In the genomic region with DNA sequence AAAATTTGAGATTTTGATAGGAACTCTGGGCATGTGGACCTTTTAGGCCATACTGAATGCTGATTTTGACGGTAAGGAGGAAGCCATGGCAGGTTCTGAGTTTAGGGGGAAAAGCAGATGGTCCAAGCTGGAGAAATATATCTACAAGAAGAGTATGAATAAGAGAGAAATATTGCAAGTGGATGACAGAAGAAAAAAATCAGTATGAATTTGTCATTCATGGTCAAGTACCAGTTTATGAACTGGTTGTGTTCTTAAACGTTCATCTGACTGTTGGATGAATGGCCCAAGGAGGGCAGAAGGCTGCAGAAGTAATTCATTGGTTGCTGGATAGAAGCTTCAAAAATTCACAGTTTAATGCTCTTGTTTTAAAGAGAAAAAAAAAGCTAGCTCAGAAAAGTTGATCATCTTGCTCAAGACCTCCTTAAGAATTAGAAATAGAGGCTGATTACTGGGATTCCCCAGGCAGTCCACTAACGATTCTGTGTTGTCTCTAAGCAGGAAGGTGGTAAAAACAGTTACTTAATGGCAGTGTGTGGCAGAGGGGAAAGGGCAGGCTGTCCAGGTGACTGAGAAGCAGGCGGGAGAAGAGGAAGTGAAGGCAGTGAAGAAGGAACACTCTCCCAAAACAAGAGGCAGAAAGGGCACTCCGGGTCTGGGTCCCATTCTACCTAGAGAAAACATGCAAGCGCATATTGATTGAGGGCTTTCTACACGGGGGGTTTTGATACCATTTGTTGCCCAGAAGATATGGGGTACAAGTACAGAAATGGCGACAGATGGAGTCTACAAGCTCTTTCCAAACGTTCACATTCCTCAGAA, we compare ENCODE assay signal across 13 cellular contexts. TPM values are rescaled to one million over a fixed set of nuclear protein-coding genes. Genes with fewer than 3 reads are reported as not detected.
A peak's percentile ranks its signal among the peaks of the same experiment; 100 is the strongest.
DNase-seq lines count a peak whose midpoint lies in the region; ATAC-seq and TF ChIP-seq lines count a peak whose summit lies in the region.
"Had no signal": no experiment of that assay in that cellular context is flagged by ENCODE, and none has a peak within 500 bp of the region (broad histone marks: within the 10 kb centered on the region; RNA-seq: fewer than 3 reads in every experiment).

No MANE protein-coding gene starts in this region.

- no peak for TF ChIP-seq CTCF in nephron progenitor cell (IDR thresholded peaks at IDR 0.05)

- no peaks in the 10 kb centered on the region for H3K36me3 Mint-ChIP-seq in activated CD4-positive, alpha-beta T cell treated with anti-CD3 and anti-CD28 coated beads, Interleukin-2, amount 10 ng/mL, durations not matched to agents 24 days and 14 days (ENCODE audit: low read depth)
- H3K36me3 Mint-ChIP-seq in activated T-helper 17 cell treated with anti-CD3 and anti-CD28 coated beads, Interleukin-2, amount 50 U/mL, for 72 hours (ENCODE audit: low read depth) = peaks cover 6% of the 10 kb centered on the region
- peaks cover 10% of the 10 kb centered on the region for H3K36me3 Mint-ChIP-seq in nephron progenitor cell (ENCODE audit: low read depth)

- DNase-seq in activated CD4-positive, alpha-beta T cell treated with anti-CD3 and anti-CD28 coated beads, Interleukin-2, amount 10 ng/mL, durations not matched to agents 24 days and 14 days = no peak
- no peak for DNase-seq in activated CD4-positive, alpha-beta T cell treated with anti-CD3 and anti-CD28 coated beads, Interleukin-2, amount 50 U/mL, for 1 hour
- no peak for DNase-seq in nephron progenitor cell
- DNase-seq in HuH-7.5 (ENCODE audit: low spot score) = no peak
- DNase-seq: endodermal cell, midbrain, NCI-H1092 treated with DMSO at 0.1 percent for 48 hours, NCI-H524, tibial artery had no signal

- H3K9me3 Mint-ChIP-seq in activated CD4-positive, alpha-beta T cell treated with anti-CD3 and anti-CD28 coated beads, Interleukin-2, amount 10 ng/mL, durations not matched to agents 24 days and 14 days = no peaks in the 10 kb centered on the region
- no peaks in the 10 kb centered on the region for H3K9me3 Mint-ChIP-seq in activated T-helper 17 cell treated with anti-CD3 and anti-CD28 coated beads, Interleukin-2, amount 50 U/mL, for 72 hours
- H3K9me3 Mint-ChIP-seq in nephron progenitor cell = peaks cover 64% of the 10 kb centered on the region

- H3K27me3 Mint-ChIP-seq in activated CD4-positive, alpha-beta T cell treated with anti-CD3 and anti-CD28 coated beads, Interleukin-2, amount 10 ng/mL, durations not matched to agents 24 days and 14 days = no peaks in the 10 kb centered on the region
- no peaks in the 10 kb centered on the region for H3K27me3 Mint-ChIP-seq in activated T-helper 17 cell treated with anti-CD3 and anti-CD28 coated beads, Interleukin-2, amount 50 U/mL, for 72 hours
- peaks cover 24% of the 10 kb centered on the region for H3K27me3 Mint-ChIP-seq in nephron progenitor cell (ENCODE audit: low read depth, poor library complexity)

- ATAC-seq in activated T-helper 17 cell treated with anti-CD3 and anti-CD28 coated beads, Interleukin-2, amount 50 U/mL, for 72 hours (replicated peaks) = no peak
- no peak for ATAC-seq in HG03280 (IDR thresholded peaks at IDR 0.05; ENCODE audit: unreplicated experiment)
- ATAC-seq in GM19324 (IDR thresholded peaks at IDR 0.05; ENCODE audit: low FRiP score, unreplicated experiment) = no peak

- peak overlapping the region; percentile 20 for H3K4me3 Mint-ChIP-seq in activated CD4-positive, alpha-beta T cell treated with anti-CD3 and anti-CD28 coated beads, Interleukin-2, amount 10 ng/mL, durations not matched to agents 24 days and 14 days
- H3K4me3 Mint-ChIP-seq in activated T-helper 17 cell treated with anti-CD3 and anti-CD28 coated beads, Interleukin-2, amount 50 U/mL, for 72 hours = peak overlapping the region; percentile 6
- peak overlapping the region; percentile 81 for H3K4me3 Mint-ChIP-seq in nephron progenitor cell

- TF ChIP-seq POLR2A in GM18526 (IDR thresholded peaks at IDR 0.05; ENCODE audit: extremely low read depth, insufficient read length) = peak; percentile 53

- intact Hi-C loops in activated CD4-positive, alpha-beta T cell treated with anti-CD3 and anti-CD28 coated beads, Interleukin-2, amount 10 ng/mL, durations not matched to agents 24 days and 14 days (cut with micrococcal nuclease) = loop anchor here (5.0 kb wide), 2 partner anchors 38 to 202 kb away; no protein-coding TSS in a partner anchor

- peak overlapping the region; percentile 20 for H3K27ac Mint-ChIP-seq in activated CD4-positive, alpha-beta T cell treated with anti-CD3 and anti-CD28 coated beads, Interleukin-2, amount 10 ng/mL, durations not matched to agents 24 days and 14 days
- no peak overlapping the region for H3K27ac Mint-ChIP-seq in activated T-helper 17 cell treated with anti-CD3 and anti-CD28 coated beads, Interleukin-2, amount 50 U/mL, for 72 hours
- H3K27ac Mint-ChIP-seq in nephron progenitor cell = no peak overlapping the region

- H3K4me1 Mint-ChIP-seq in activated CD4-positive, alpha-beta T cell treated with anti-CD3 and anti-CD28 coated beads, Interleukin-2, amount 10 ng/mL, durations not matched to agents 24 days and 14 days = peaks cover 45% of the 10 kb centered on the region
- H3K4me1 Mint-ChIP-seq in activated T-helper 17 cell treated with anti-CD3 and anti-CD28 coated beads, Interleukin-2, amount 50 U/mL, for 72 hours = peaks cover 11% of the 10 kb centered on the region
- peaks cover 34% of the 10 kb centered on the region for H3K4me1 Mint-ChIP-seq in nephron progenitor cell

RNA-seq across cellular contexts. Expression of a gene that starts 2.0 kb away (rescaled TPM):
- total RNA-seq in activated CD4-positive, alpha-beta T cell treated with anti-CD3 and anti-CD28 coated beads, Interleukin-2, amount 10 ng/mL, durations not matched to agents 24 days and 14 days = 22.5 and 24.0 TPM in 2 replicates
- total RNA-seq in activated T-helper 17 cell treated with anti-CD3 and anti-CD28 coated beads, Interleukin-2, amount 50 U/mL, for 72 hours = 10 to 100 TPM; 23.3 to 27.4 TPM

Comparison
In these comparisons a context has a peak if more than half of its experiments do, and no peak if none do; other contexts are left out.
1. H3K4me3 Mint-ChIP-seq: peak in every context shown above with its lines; median percentile 81 in nephron progenitor cell; 20 in activated CD4-positive, alpha-beta T cell treated with anti-CD3 and anti-CD28 coated beads, Interleukin-2, amount 10 ng/mL, durations not matched to agents 24 days and 14 days; 6 in activated T-helper 17 cell treated with anti-CD3 and anti-CD28 coated beads, Interleukin-2, amount 50 U/mL, for 72 hours.